Comparison of ENCODE assay signal across 1 cellular context in the genomic region with DNA sequence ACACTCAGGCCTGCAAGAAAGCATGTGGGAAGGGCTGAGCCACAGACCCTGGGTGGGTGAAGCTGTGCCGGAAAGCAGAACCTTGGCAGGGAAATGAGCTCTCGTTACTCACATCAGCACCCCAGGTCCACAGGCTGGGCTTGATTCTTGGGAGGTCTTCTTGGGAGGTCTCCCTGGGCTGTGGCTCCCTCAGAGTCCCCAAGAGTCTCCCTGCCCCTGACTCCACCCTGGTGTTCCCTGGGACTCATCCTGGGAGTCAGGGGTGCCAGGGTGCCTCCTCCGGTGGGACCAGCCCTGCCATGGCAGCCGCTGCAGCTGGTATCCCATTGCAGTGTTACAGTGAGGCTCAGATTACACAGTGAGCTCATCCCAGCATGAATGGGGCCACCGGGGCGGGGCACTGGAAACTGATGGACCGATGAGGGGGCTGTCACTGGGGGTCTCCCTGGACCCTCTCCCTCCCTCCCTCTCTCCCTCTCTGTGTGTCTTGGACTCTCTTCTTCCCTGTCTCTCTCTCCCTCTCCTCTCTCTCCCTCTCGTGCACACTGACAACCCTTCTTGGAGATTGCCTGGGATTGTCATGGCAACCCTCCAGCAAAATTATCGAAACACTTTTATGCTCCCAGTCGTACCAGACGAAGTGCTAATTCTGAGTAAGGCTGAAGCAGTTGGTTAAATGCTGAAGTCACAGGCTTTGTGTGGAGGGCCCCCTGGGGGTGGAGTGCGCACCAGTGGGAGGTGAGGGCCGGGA.
TF ChIP-seq lines count a peak whose summit lies in the region.

No MANE protein-coding gene starts in this region.

TF ChIP-seq in GM23338, 12 proteins besides CTCF, POLR2A, EP300 and RAD21 (continued from another document):
- TF ChIP-seq, protein P1, sequence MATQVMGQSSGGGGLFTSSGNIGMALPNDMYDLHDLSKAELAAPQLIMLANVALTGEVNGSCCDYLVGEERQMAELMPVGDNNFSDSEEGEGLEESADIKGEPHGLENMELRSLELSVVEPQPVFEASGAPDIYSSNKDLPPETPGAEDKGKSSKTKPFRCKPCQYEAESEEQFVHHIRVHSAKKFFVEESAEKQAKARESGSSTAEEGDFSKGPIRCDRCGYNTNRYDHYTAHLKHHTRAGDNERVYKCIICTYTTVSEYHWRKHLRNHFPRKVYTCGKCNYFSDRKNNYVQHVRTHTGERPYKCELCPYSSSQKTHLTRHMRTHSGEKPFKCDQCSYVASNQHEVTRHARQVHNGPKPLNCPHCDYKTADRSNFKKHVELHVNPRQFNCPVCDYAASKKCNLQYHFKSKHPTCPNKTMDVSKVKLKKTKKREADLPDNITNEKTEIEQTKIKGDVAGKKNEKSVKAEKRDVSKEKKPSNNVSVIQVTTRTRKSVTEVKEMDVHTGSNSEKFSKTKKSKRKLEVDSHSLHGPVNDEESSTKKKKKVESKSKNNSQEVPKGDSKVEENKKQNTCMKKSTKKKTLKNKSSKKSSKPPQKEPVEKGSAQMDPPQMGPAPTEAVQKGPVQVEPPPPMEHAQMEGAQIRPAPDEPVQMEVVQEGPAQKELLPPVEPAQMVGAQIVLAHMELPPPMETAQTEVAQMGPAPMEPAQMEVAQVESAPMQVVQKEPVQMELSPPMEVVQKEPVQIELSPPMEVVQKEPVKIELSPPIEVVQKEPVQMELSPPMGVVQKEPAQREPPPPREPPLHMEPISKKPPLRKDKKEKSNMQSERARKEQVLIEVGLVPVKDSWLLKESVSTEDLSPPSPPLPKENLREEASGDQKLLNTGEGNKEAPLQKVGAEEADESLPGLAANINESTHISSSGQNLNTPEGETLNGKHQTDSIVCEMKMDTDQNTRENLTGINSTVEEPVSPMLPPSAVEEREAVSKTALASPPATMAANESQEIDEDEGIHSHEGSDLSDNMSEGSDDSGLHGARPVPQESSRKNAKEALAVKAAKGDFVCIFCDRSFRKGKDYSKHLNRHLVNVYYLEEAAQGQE (IDR thresholded peaks at IDR 0.05; ENCODE audit: unreplicated experiment) = no peak
- TF ChIP-seq ZNF114 (CRISPR knock-in tag; IDR thresholded peaks at IDR 0.05) (no peak), EZH2 (IDR thresholded peaks at IDR 0.05; ENCODE audit: low read depth, unreplicated experiment) (no peak), EZH2phosphoT487 (IDR thresholded peaks at IDR 0.05; ENCODE audit: unreplicated experiment) (no peak), ETS1 (IDR thresholded peaks at IDR 0.05) (no peak), ZNF331 (CRISPR knock-in tag; IDR thresholded peaks at IDR 0.05; ENCODE audit: low read depth) (no peak)
- TF ChIP-seq, protein P2, sequence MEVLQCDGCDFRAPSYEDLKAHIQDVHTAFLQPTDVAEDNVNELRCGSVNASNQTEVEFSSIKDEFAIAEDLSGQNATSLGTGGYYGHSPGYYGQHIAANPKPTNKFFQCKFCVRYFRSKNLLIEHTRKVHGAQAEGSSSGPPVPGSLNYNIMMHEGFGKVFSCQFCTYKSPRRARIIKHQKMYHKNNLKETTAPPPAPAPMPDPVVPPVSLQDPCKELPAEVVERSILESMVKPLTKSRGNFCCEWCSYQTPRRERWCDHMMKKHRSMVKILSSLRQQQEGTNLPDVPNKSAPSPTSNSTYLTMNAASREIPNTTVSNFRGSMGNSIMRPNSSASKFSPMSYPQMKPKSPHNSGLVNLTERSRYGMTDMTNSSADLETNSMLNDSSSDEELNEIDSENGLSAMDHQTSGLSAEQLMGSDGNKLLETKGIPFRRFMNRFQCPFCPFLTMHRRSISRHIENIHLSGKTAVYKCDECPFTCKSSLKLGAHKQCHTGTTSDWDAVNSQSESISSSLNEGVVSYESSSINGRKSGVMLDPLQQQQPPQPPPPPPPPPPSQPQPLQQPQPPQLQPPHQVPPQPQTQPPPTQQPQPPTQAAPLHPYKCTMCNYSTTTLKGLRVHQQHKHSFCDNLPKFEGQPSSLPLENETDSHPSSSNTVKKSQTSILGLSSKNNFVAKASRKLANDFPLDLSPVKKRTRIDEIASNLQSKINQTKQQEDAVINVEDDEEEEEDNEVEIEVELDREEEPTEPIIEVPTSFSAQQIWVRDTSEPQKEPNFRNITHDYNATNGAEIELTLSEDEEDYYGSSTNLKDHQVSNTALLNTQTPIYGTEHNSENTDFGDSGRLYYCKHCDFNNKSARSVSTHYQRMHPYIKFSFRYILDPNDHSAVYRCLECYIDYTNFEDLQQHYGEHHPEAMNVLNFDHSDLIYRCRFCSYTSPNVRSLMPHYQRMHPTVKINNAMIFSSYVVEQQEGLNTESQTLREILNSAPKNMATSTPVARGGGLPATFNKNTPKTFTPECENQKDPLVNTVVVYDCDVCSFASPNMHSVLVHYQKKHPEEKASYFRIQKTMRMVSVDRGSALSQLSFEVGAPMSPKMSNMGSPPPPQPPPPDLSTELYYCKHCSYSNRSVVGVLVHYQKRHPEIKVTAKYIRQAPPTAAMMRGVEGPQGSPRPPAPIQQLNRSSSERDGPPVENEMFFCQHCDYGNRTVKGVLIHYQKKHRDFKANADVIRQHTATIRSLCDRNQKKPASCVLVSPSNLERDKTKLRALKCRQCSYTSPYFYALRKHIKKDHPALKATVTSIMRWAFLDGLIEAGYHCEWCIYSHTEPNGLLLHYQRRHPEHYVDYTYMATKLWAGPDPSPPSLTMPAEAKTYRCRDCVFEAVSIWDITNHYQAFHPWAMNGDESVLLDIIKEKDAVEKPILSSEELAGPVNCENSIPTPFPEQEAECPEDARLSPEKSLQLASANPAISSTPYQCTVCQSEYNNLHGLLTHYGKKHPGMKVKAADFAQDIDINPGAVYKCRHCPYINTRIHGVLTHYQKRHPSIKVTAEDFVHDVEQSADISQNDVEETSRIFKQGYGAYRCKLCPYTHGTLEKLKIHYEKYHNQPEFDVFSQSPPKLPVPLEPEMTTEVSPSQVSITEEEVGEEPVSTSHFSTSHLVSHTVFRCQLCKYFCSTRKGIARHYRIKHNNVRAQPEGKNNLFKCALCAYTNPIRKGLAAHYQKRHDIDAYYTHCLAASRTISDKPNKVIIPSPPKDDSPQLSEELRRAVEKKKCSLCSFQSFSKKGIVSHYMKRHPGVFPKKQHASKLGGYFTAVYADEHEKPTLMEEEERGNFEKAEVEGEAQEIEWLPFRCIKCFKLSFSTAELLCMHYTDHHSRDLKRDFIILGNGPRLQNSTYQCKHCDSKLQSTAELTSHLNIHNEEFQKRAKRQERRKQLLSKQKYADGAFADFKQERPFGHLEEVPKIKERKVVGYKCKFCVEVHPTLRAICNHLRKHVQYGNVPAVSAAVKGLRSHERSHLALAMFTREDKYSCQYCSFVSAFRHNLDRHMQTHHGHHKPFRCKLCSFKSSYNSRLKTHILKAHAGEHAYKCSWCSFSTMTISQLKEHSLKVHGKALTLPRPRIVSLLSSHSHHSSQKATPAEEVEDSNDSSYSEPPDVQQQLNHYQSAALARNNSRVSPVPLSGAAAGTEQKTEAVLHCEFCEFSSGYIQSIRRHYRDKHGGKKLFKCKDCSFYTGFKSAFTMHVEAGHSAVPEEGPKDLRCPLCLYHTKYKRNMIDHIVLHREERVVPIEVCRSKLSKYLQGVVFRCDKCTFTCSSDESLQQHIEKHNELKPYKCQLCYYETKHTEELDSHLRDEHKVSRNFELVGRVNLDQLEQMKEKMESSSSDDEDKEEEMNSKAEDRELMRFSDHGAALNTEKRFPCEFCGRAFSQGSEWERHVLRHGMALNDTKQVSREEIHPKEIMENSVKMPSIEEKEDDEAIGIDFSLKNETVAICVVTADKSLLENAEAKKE (CRISPR knock-in tag; IDR thresholded peaks at IDR 0.05) = no peak
